ENCODE assay signal across 1 cellular context in the genomic region with DNA sequence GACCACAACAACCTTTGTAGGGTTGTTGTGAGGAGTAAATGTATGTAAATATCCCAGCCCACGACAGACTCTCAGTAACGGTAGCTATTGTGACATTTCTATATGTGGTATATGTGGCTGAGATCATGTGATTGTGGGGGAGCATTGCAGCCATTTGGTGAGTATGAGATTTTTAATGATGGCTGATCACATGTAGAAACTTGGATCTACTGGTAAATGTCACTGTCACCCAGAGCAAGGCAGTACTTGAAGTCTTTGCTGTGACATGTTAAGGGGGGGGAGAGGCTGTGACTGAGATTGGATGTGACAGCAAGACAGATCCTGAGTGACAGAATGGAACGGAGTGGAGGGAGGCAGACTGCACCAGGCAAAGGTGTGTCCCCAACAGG.
A peak's percentile ranks its signal among the peaks of the same experiment; 100 is the strongest.
TF ChIP-seq lines count a peak whose summit lies in the region.

No MANE protein-coding gene starts in this region.

TF ChIP-seq in GM12878, 131 proteins besides CTCF, POLR2A, EP300 and RAD21:
- no peak for TF ChIP-seq HDGF (IDR thresholded peaks at IDR 0.05)
- 0 out of 2 replicates have a peak, but pooled peaks have one; percentile 9 for TF ChIP-seq HCFC1 (IDR thresholded peaks at IDR 0.05; ENCODE audit: low read length)
- TF ChIP-seq RB1 (IDR thresholded peaks at IDR 0.05; ENCODE audit: borderline replicate concordance), result no peak
- no peak for TF ChIP-seq ZNF24 (IDR thresholded peaks at IDR 0.05)
- no peak for TF ChIP-seq ZNF274 (IDR thresholded peaks at IDR 0.05; ENCODE audit: insufficient read depth, insufficient read length)
- no peak for TF ChIP-seq POU2F2 (IDR thresholded peaks at IDR 0.05; ENCODE audit: borderline replicate concordance, low read depth, low read length)
- TF ChIP-seq, protein P1, sequence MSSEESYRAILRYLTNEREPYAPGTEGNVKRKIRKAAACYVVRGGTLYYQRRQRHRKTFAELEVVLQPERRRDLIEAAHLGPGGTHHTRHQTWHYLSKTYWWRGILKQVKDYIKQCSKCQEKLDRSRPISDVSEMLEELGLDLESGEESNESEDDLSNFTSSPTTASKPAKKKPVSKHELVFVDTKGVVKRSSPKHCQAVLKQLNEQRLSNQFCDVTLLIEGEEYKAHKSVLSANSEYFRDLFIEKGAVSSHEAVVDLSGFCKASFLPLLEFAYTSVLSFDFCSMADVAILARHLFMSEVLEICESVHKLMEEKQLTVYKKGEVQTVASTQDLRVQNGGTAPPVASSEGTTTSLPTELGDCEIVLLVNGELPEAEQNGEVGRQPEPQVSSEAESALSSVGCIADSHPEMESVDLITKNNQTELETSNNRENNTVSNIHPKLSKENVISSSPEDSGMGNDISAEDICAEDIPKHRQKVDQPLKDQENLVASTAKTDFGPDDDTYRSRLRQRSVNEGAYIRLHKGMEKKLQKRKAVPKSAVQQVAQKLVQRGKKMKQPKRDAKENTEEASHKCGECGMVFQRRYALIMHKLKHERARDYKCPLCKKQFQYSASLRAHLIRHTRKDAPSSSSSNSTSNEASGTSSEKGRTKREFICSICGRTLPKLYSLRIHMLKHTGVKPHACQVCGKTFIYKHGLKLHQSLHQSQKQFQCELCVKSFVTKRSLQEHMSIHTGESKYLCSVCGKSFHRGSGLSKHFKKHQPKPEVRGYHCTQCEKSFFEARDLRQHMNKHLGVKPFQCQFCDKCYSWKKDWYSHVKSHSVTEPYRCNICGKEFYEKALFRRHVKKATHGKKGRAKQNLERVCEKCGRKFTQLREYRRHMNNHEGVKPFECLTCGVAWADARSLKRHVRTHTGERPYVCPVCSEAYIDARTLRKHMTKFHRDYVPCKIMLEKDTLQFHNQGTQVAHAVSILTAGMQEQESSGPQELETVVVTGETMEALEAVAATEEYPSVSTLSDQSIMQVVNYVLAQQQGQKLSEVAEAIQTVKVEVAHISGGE (CRISPR knock-in tag; IDR thresholded peaks at IDR 0.05), result no peak
- TF ChIP-seq NR2F1 (conservative IDR thresholded peaks at IDR 0.05), result no peak
- no peak for TF ChIP-seq IKZF2 (IDR thresholded peaks at IDR 0.05)
- TF ChIP-seq, protein P2, sequence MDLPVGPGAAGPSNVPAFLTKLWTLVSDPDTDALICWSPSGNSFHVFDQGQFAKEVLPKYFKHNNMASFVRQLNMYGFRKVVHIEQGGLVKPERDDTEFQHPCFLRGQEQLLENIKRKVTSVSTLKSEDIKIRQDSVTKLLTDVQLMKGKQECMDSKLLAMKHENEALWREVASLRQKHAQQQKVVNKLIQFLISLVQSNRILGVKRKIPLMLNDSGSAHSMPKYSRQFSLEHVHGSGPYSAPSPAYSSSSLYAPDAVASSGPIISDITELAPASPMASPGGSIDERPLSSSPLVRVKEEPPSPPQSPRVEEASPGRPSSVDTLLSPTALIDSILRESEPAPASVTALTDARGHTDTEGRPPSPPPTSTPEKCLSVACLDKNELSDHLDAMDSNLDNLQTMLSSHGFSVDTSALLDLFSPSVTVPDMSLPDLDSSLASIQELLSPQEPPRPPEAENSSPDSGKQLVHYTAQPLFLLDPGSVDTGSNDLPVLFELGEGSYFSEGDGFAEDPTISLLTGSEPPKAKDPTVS (IDR thresholded peaks at IDR 0.05; ENCODE audit: low read depth, low read length), result no peak
- TF ChIP-seq, protein P3, sequence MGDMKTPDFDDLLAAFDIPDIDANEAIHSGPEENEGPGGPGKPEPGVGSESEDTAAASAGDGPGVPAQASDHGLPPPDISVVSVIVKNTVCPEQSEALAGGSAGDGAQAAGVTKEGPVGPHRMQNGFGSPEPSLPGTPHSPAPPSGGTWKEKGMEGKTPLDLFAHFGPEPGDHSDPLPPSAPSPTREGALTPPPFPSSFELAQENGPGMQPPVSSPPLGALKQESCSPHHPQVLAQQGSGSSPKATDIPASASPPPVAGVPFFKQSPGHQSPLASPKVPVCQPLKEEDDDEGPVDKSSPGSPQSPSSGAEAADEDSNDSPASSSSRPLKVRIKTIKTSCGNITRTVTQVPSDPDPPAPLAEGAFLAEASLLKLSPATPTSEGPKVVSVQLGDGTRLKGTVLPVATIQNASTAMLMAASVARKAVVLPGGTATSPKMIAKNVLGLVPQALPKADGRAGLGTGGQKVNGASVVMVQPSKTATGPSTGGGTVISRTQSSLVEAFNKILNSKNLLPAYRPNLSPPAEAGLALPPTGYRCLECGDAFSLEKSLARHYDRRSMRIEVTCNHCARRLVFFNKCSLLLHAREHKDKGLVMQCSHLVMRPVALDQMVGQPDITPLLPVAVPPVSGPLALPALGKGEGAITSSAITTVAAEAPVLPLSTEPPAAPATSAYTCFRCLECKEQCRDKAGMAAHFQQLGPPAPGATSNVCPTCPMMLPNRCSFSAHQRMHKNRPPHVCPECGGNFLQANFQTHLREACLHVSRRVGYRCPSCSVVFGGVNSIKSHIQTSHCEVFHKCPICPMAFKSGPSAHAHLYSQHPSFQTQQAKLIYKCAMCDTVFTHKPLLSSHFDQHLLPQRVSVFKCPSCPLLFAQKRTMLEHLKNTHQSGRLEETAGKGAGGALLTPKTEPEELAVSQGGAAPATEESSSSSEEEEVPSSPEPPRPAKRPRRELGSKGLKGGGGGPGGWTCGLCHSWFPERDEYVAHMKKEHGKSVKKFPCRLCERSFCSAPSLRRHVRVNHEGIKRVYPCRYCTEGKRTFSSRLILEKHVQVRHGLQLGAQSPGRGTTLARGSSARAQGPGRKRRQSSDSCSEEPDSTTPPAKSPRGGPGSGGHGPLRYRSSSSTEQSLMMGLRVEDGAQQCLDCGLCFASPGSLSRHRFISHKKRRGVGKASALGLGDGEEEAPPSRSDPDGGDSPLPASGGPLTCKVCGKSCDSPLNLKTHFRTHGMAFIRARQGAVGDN (IDR thresholded peaks at IDR 0.05), result no peak
- TF ChIP-seq RFX5 (IDR thresholded peaks at IDR 0.05; ENCODE audit: low read depth, low read length), result no peak
- no peak for TF ChIP-seq BRCA1 (IDR thresholded peaks at IDR 0.05; ENCODE audit: low read depth, low read length)
- no peak for TF ChIP-seq ASH2L (IDR thresholded peaks at IDR 0.05; ENCODE audit: borderline replicate concordance, low read depth)
- TF ChIP-seq ZBED1 (IDR thresholded peaks at IDR 0.05; ENCODE audit: borderline replicate concordance), result peak; percentile 83; the same call in 1 of the 2 replicates
- peak; percentile 80 for TF ChIP-seq RAD51 (IDR thresholded peaks at IDR 0.05)
- TF ChIP-seq, protein P4, sequence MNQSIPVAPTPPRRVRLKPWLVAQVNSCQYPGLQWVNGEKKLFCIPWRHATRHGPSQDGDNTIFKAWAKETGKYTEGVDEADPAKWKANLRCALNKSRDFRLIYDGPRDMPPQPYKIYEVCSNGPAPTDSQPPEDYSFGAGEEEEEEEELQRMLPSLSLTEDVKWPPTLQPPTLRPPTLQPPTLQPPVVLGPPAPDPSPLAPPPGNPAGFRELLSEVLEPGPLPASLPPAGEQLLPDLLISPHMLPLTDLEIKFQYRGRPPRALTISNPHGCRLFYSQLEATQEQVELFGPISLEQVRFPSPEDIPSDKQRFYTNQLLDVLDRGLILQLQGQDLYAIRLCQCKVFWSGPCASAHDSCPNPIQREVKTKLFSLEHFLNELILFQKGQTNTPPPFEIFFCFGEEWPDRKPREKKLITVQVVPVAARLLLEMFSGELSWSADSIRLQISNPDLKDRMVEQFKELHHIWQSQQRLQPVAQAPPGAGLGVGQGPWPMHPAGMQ (IDR thresholded peaks at IDR 0.05; ENCODE audit: borderline replicate concordance), result no peak
- peak; percentile 71 for TF ChIP-seq YY1 (IDR thresholded peaks at IDR 0.05; ENCODE audit: low read depth, low read length)
- TF ChIP-seq, protein P5, sequence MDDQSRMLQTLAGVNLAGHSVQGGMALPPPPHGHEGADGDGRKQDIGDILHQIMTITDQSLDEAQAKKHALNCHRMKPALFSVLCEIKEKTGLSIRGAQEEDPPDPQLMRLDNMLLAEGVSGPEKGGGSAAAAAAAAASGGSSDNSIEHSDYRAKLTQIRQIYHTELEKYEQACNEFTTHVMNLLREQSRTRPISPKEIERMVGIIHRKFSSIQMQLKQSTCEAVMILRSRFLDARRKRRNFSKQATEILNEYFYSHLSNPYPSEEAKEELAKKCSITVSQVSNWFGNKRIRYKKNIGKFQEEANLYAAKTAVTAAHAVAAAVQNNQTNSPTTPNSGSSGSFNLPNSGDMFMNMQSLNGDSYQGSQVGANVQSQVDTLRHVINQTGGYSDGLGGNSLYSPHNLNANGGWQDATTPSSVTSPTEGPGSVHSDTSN (IDR thresholded peaks at IDR 0.05; ENCODE audit: insufficient replicate concordance, low read depth, low read length), result peak; percentile 51
- no peak for TF ChIP-seq CREM (IDR thresholded peaks at IDR 0.05; ENCODE audit: low read depth)
- no peak for TF ChIP-seq NBN (IDR thresholded peaks at IDR 0.05)
- TF ChIP-seq RUNX3 (IDR thresholded peaks at IDR 0.05; ENCODE audit: low read length), result peak; percentile 76; the same call in 1 of the 2 replicates
- TF ChIP-seq, protein P6, sequence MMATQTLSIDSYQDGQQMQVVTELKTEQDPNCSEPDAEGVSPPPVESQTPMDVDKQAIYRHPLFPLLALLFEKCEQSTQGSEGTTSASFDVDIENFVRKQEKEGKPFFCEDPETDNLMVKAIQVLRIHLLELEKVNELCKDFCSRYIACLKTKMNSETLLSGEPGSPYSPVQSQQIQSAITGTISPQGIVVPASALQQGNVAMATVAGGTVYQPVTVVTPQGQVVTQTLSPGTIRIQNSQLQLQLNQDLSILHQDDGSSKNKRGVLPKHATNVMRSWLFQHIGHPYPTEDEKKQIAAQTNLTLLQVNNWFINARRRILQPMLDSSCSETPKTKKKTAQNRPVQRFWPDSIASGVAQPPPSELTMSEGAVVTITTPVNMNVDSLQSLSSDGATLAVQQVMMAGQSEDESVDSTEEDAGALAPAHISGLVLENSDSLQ (IDR thresholded peaks at IDR 0.05), result peak; percentile 74
- TF ChIP-seq EGR1 (IDR thresholded peaks at IDR 0.05; ENCODE audit: borderline replicate concordance in 1 of 2, low read depth in 2 of 2, low read length in 2 of 2), result no peak
- TF ChIP-seq TARDBP (IDR thresholded peaks at IDR 0.05; ENCODE audit: borderline replicate concordance), result no peak
- TF ChIP-seq MYB (IDR thresholded peaks at IDR 0.05; ENCODE audit: borderline replicate concordance, low read depth, low read length), result no peak
- TF ChIP-seq, protein P7, sequence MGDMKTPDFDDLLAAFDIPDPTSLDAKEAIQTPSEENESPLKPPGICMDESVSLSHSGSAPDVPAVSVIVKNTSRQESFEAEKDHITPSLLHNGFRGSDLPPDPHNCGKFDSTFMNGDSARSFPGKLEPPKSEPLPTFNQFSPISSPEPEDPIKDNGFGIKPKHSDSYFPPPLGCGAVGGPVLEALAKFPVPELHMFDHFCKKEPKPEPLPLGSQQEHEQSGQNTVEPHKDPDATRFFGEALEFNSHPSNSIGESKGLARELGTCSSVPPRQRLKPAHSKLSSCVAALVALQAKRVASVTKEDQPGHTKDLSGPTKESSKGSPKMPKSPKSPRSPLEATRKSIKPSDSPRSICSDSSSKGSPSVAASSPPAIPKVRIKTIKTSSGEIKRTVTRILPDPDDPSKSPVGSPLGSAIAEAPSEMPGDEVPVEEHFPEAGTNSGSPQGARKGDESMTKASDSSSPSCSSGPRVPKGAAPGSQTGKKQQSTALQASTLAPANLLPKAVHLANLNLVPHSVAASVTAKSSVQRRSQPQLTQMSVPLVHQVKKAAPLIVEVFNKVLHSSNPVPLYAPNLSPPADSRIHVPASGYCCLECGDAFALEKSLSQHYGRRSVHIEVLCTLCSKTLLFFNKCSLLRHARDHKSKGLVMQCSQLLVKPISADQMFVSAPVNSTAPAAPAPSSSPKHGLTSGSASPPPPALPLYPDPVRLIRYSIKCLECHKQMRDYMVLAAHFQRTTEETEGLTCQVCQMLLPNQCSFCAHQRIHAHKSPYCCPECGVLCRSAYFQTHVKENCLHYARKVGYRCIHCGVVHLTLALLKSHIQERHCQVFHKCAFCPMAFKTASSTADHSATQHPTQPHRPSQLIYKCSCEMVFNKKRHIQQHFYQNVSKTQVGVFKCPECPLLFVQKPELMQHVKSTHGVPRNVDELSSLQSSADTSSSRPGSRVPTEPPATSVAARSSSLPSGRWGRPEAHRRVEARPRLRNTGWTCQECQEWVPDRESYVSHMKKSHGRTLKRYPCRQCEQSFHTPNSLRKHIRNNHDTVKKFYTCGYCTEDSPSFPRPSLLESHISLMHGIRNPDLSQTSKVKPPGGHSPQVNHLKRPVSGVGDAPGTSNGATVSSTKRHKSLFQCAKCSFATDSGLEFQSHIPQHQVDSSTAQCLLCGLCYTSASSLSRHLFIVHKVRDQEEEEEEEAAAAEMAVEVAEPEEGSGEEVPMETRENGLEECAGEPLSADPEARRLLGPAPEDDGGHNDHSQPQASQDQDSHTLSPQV (IDR thresholded peaks at IDR 0.05), result no peak
